ENCODE assay signal across 19 cellular contexts in the genomic region with DNA sequence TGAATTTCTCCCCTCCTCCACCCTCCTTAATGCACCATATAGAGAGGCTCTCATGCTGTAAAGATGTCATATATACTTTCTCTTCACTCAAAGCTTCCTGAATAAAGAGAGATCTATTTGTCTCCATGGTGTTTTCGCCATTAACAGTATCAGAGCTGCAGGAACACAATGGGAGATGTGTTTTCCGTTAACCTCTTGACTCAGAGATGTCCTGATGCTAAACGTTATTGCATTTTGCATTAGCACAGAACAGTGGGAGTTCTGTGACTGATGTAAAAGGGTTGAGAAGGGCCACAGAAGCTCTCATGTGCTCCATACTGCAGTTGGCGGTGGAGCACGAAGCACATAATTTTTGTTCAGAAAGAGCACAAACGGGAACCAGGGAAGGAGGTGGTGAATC. TPM values are rescaled to one million over a fixed set of nuclear protein-coding genes. Genes with fewer than 3 reads are reported as not detected.
DNase-seq lines count a peak whose midpoint lies in the region; ATAC-seq and TF ChIP-seq lines count a peak whose summit lies in the region.
"Had no signal": no experiment of that assay in that cellular context is flagged by ENCODE, and none has a peak within 500 bp of the region (broad histone marks: within the 10 kb centered on the region; RNA-seq: fewer than 3 reads in every experiment).

No MANE protein-coding gene starts in this region.

- peaks cover 9% of the 10 kb centered on the region for H3K36me3 ChIP-seq in fibroblast of lung (ENCODE audit: control insufficient read depth, insufficient read depth, low read length)
- no peaks in the 10 kb centered on the region for H3K36me3 ChIP-seq in esophagus squamous epithelium
- H3K36me3 ChIP-seq: pancreas, spleen had no signal

- H3K4me3 ChIP-seq in fibroblast of lung (replicated peaks in 1 of 4; ENCODE audit: control extremely low read depth in 1 of 4, insufficient read depth in 1 of 4, low read depth in 3 of 4, low read length in 4 of 4) (no peak overlapping the region), esophagus squamous epithelium (no peak overlapping the region)
- H3K4me3 ChIP-seq: pancreas, spleen had no signal

- peak overlapping the region; percentile 17 for H3K4me2 ChIP-seq in fibroblast of lung (ENCODE audit: extremely low read depth, insufficient read depth, low read length)

- ATAC-seq in GM21825 (IDR thresholded peaks at IDR 0.05; ENCODE audit: unreplicated experiment) (no peak), GM21737 (IDR thresholded peaks at IDR 0.05; ENCODE audit: unreplicated experiment) (no peak)
- ATAC-seq: pancreas; stimulated activated naive CD8-positive, alpha-beta T cell treated with anti-CD3 and anti-CD28 coated beads, Interleukin-15, Interleukin-2, amounts not matched to agents 100 U/mL and 50 U/mL, for 24 hours had no signal

- no peak for TF ChIP-seq POLR2A in esophagus squamous epithelium (IDR thresholded peaks at IDR 0.05)

- H3K9ac ChIP-seq in fibroblast of lung (ENCODE audit: insufficient read depth, low read length) = no peak overlapping the region

- H3K27me3 ChIP-seq in fibroblast of lung (ENCODE audit: control insufficient read depth, insufficient read depth, low read length) (no peaks in the 10 kb centered on the region), esophagus squamous epithelium (peaks cover 0 to 10% (median 0%) of the 10 kb centered on the region in 4 donors)
- H3K27me3 ChIP-seq: pancreas, spleen had no signal

- H2AFZ ChIP-seq in fibroblast of lung (ENCODE audit: low read length) = no peak overlapping the region

- H3K4me1 ChIP-seq in fibroblast of lung (ENCODE audit: control insufficient read depth, extremely low read depth, insufficient read depth, low read length) (peaks cover 39% of the 10 kb centered on the region), esophagus squamous epithelium (peaks cover 2 to 14% (median 7%) of the 10 kb centered on the region in 3 donors)
- H3K4me1 ChIP-seq: spleen had no signal

- intact Hi-C loops in esophagus squamous epithelium (cut with DNase I) = no loop called here

- peaks cover 78% of the 10 kb centered on the region for H3K79me2 ChIP-seq in fibroblast of lung (ENCODE audit: control insufficient read depth, insufficient read depth, low read length)

- H3K9me3 ChIP-seq in fibroblast of lung (ENCODE audit: control insufficient read depth, insufficient read depth, low read depth, low read length) = no peaks in the 10 kb centered on the region
- H3K9me3 ChIP-seq in esophagus squamous epithelium = no peaks in the 10 kb centered on the region
- H3K9me3 ChIP-seq: pancreas, spleen had no signal

- no peaks in the 10 kb centered on the region for H4K20me1 ChIP-seq in fibroblast of lung (ENCODE audit: control insufficient read depth, extremely low read depth, insufficient read depth, low read length)

- peak; percentile 75 for DNase-seq in NCI-H1092 (lab: John Stamatoyannopoulos, UW)
- peak; percentile 3 for DNase-seq in NCI-H748 treated with DMSO at 0.1 percent for 48 hours (lab: John Stamatoyannopoulos, UW)
- DNase-seq in fibroblast of lung (ENCODE audit: low read depth in 2 of 2) = no peak
- DNase-seq in putamen (ENCODE audit: low spot score) = peak; percentile 61
- no peak for DNase-seq in esophagus squamous epithelium (lab: John Stamatoyannopoulos, UW)
- DNase-seq in NOMO-1 (lab: John Stamatoyannopoulos, UW; ENCODE audit: unreplicated experiment in 2 of 2) = no peak
- DNase-seq: aorta; DND-41; mesendoderm; OCI-M1; pancreas; spleen; stimulated activated naive CD8-positive, alpha-beta T cell treated with anti-CD3 and anti-CD28 coated beads, Interleukin-15, Interleukin-2, amounts not matched to agents 100 U/mL and 50 U/mL, for 24 hours had no signal

- H3K27ac ChIP-seq in fibroblast of lung (ENCODE audit: insufficient read depth, low read length) (peak overlapping the region; percentile 17), esophagus squamous epithelium (no peak overlapping the region)
- H3K27ac ChIP-seq: C4-2B, pancreas, spleen, VCaP had no signal

- TF ChIP-seq CTCF in fibroblast of lung (conservative IDR thresholded peaks at IDR 0.05 in 1 of 2, IDR thresholded peaks at IDR 0.05 in 1 of 2; ENCODE audit: low read depth in 1 of 2, low read length in 2 of 2) (no peak), esophagus squamous epithelium (IDR thresholded peaks at IDR 0.05) (no peak)

- 73 to 87% methylated on average over 6 of the region's 6 CpGs for WGBS in esophagus squamous epithelium, 2 donors

RNA-seq across cellular contexts. Expression of gene BLID, which starts 25.7 kb away (rescaled TPM):
- total RNA-seq in fibroblast of lung = 3.6 and 7.9 TPM in 2 replicates
- polyA plus RNA-seq in fibroblast of lung = 0.09 and 0.32 TPM in 2 replicates
- polyA plus RNA-seq in fibroblast of lung (2012) = 0.16 TPM in 1 of 2 replicates, not detected in the other
- not detected in 2 replicates for polyA minus RNA-seq in fibroblast of lung (ENCODE audit: low replicate concordance)
- total RNA-seq in esophagus squamous epithelium = not detected
- total RNA-seq: activated CD8-positive, alpha-beta memory T cell treated with anti-CD3 and anti-CD28 coated beads for 36 hours; HT-29; pancreas had no signal
- polyA plus RNA-seq: pancreas, spleen had no signal

Comparison
In these comparisons a context has a peak if more than half of its experiments do, and no peak if none do; other contexts are left out.
1. DNase-seq: peak in NCI-H1092 (single experiment), NCI-H748 treated with DMSO at 0.1 percent for 48 hours (single experiment) and putamen (single experiment); none in fibroblast of lung (0 of 2), esophagus squamous epithelium (single experiment) and NOMO-1 (0 of 2).